In the genomic region with DNA sequence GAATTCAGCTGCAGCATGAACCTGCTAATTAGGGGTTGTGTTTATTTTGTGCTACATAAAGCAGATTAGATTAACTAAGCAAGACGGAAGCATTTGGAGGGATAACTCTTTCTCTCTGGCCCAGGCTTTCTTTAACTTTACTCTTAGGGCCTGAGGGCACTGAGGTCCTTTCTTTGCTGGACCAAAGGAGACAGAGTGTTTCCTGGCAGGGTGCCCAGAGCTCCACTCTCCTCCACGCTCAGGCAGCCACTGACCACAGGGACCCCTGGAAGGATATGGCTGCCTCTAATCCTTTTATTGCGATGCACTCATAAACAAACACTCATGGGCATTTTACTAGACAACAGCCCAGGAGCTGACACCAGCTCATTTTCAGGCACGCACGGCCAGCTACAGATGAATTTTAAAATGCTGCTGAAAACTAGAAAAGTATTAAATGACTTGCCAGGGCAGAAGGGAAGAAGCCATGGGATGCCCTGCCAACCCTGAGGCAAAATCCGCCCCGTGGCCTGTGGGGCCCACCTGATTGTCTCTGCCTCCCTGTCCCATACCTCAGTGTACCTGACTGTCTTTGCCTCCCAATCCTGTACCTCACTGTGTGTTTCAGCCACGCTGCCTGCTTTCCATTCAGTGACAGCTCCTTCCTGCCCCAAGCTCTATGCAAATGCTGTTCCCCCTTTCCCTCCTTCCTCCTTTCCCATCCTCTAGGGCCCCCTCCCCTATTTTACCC, we compare ENCODE assay signal across 17 cellular contexts.
A peak's percentile ranks its signal among the peaks of the same experiment; 100 is the strongest.
DNase-seq lines count a peak whose midpoint lies in the region; ATAC-seq and TF ChIP-seq lines count a peak whose summit lies in the region.
"Had no signal": no experiment of that assay in that cellular context is flagged by ENCODE, and none has a peak within 500 bp of the region (broad histone marks: within the 10 kb centered on the region; RNA-seq: fewer than 3 reads in every experiment).

No MANE protein-coding gene starts in this region.

- no peak for ATAC-seq in GM21825 (IDR thresholded peaks at IDR 0.05; ENCODE audit: unreplicated experiment)
- ATAC-seq: gastroesophageal sphincter had no signal

- H4K8ac ChIP-seq in mesenchymal stem cell (ENCODE audit: low read length): peak overlapping the region; percentile 1

- H2AFZ ChIP-seq in mesenchymal stem cell (ENCODE audit: low read depth, low read length): no peak overlapping the region

- no peak overlapping the region for H3K9ac ChIP-seq in mesenchymal stem cell (ENCODE audit: low read length)

- H2BK5ac ChIP-seq in mesenchymal stem cell (ENCODE audit: low read depth, low read length, poor library complexity, severe bottlenecking): no peak overlapping the region

- H3K36me3 ChIP-seq in BE2C (no peaks in the 10 kb centered on the region), HEK293 (ENCODE audit: control insufficient read depth in 2 of 2, insufficient read depth in 1 of 2, low read length in 2 of 2) (no peaks in the 10 kb centered on the region), mesenchymal stem cell (ENCODE audit: control insufficient read depth in 1 of 2, insufficient read depth in 2 of 2, low read depth in 1 of 2, low read length in 2 of 2) (no peaks in the 10 kb centered on the region)
- no peaks in the 10 kb centered on the region for H3K36me3 ChIP-seq in CD8-positive, alpha-beta memory T cell (ENCODE audit: insufficient read depth, low read length)
- H3K36me3 ChIP-seq: gastroesophageal sphincter, upper lobe of left lung had no signal

- H3K23ac ChIP-seq in mesenchymal stem cell (ENCODE audit: low read length in 2 of 2): no peak overlapping the region

- H3K27me3 Mint-ChIP-seq in CD8-positive, alpha-beta memory T cell: peaks cover 0 to 2% of the 10 kb centered on the region in 2 donors
- peaks cover 8% of the 10 kb centered on the region for H3K27me3 Mint-ChIP-seq in activated CD4-positive, alpha-beta memory T cell treated with anti-CD3 and anti-CD28 coated beads, Interleukin-2, amount 10 ng/mL, durations not matched to agents 7 days and 5 days
- H3K27me3 Mint-ChIP-seq: central memory CD8-positive, alpha-beta T cell had no signal

- peak overlapping the region in 1 of 2 experiments; percentile 22 for H3K4ac ChIP-seq in mesenchymal stem cell (ENCODE audit: low read depth in 1 of 2, low read length in 2 of 2)

- H3K9me3 Mint-ChIP-seq in CD8-positive, alpha-beta memory T cell: no peaks in the 10 kb centered on the region
- no peaks in the 10 kb centered on the region for H3K9me3 Mint-ChIP-seq in activated CD4-positive, alpha-beta memory T cell treated with anti-CD3 and anti-CD28 coated beads, Interleukin-2, amount 10 ng/mL, durations not matched to agents 7 days and 5 days
- H3K9me3 Mint-ChIP-seq: activated naive CD4-positive, alpha-beta T cell treated with anti-CD3 and anti-CD28 coated beads, Interleukin-2, amount 50 U/mL, for 24 hours; central memory CD8-positive, alpha-beta T cell; immature natural killer cell had no signal

- no peaks in the 10 kb centered on the region for H3K9me3 ChIP-seq in BE2C
- no peaks in the 10 kb centered on the region for H3K9me3 ChIP-seq in HEK293 (ENCODE audit: control insufficient read depth, insufficient read depth, low read depth, low read length)
- H3K9me3 ChIP-seq in mesenchymal stem cell (ENCODE audit: control insufficient read depth, low read length): no peaks in the 10 kb centered on the region
- H3K9me3 ChIP-seq in CD8-positive, alpha-beta memory T cell (ENCODE audit: low read length): no peaks in the 10 kb centered on the region
- H3K9me3 ChIP-seq: gastroesophageal sphincter, upper lobe of left lung had no signal

- no peak for TF ChIP-seq CTCF in BE2C (IDR thresholded peaks at IDR 0.05; ENCODE audit: low read depth, low read length)
- no peak for TF ChIP-seq CTCF in HEK293 (tag by site-specific recombination; IDR thresholded peaks at IDR 0.05)

- no peak overlapping the region for H3K4me2 ChIP-seq in mesenchymal stem cell (ENCODE audit: low read length, poor library complexity, severe bottlenecking)

- H3K4me3 Mint-ChIP-seq in CD8-positive, alpha-beta memory T cell: no peak overlapping the region
- H3K4me3 Mint-ChIP-seq in activated CD4-positive, alpha-beta memory T cell treated with anti-CD3 and anti-CD28 coated beads, Interleukin-2, amount 10 ng/mL, durations not matched to agents 7 days and 5 days: no peak overlapping the region
- H3K4me3 Mint-ChIP-seq: activated naive CD4-positive, alpha-beta T cell treated with anti-CD3 and anti-CD28 coated beads, Interleukin-2, amount 50 U/mL, for 24 hours; central memory CD8-positive, alpha-beta T cell; immature natural killer cell had no signal

- H3K27me3 ChIP-seq in BE2C (no peaks in the 10 kb centered on the region), mesenchymal stem cell (ENCODE audit: control insufficient read depth in 1 of 2, insufficient read depth in 1 of 2, low read length in 2 of 2) (peaks cover 0 to 65% of the 10 kb centered on the region in 2 experiments)
- H3K27me3 ChIP-seq in CD8-positive, alpha-beta memory T cell (ENCODE audit: insufficient read depth, low read length, poor library complexity, severe bottlenecking): no peaks in the 10 kb centered on the region
- H3K27me3 ChIP-seq: upper lobe of left lung had no signal

- H2BK15ac ChIP-seq in mesenchymal stem cell (ENCODE audit: low read depth, poor library complexity, severe bottlenecking): no peak overlapping the region

- H2BK120ac ChIP-seq in mesenchymal stem cell (ENCODE audit: low read depth, low read length): peak overlapping the region; percentile 8

- H3K4me3 ChIP-seq in BE2C (ENCODE audit: low read depth, low read length) (no peak overlapping the region), HEK293 (ENCODE audit: low read depth, low read length) (no peak overlapping the region), mesenchymal stem cell (ENCODE audit: insufficient read depth in 1 of 2, low read depth in 1 of 2, low read length in 2 of 2) (no peak overlapping the region)
- no peak overlapping the region for H3K4me3 ChIP-seq in CD8-positive, alpha-beta memory T cell (ENCODE audit: low read length)
- H3K4me3 ChIP-seq: gastroesophageal sphincter, upper lobe of left lung had no signal

- H3K4me1 ChIP-seq in BE2C (no peaks in the 10 kb centered on the region), HEK293 (ENCODE audit: control insufficient read depth, insufficient read depth, low read length) (peaks cover 9% of the 10 kb centered on the region), mesenchymal stem cell (ENCODE audit: control insufficient read depth, insufficient read depth, low read depth, low read length) (no peaks in the 10 kb centered on the region)
- H3K4me1 ChIP-seq in CD8-positive, alpha-beta memory T cell (ENCODE audit: insufficient read depth, low read length): no peaks in the 10 kb centered on the region
- H3K4me1 ChIP-seq: gastroesophageal sphincter, upper lobe of left lung had no signal

- H2AK5ac ChIP-seq in mesenchymal stem cell (ENCODE audit: low read length, severe bottlenecking): no peak overlapping the region

- H3K27ac ChIP-seq in HEK293 (ENCODE audit: extremely low read depth, low read depth, low read length) (peak overlapping the region; percentile 43), mesenchymal stem cell (ENCODE audit: low read length, poor library complexity, severe bottlenecking) (no peak overlapping the region)
- H3K27ac ChIP-seq in CD8-positive, alpha-beta memory T cell (ENCODE audit: low read depth, low read length): no peak overlapping the region
- H3K27ac ChIP-seq: gastroesophageal sphincter, upper lobe of left lung had no signal

- H4K91ac ChIP-seq in mesenchymal stem cell (ENCODE audit: low read length): peak overlapping the region; percentile 14

- H2BK12ac ChIP-seq in mesenchymal stem cell (ENCODE audit: low read length in 2 of 2): peak overlapping the region; percentile 2 to 94

- H3K79me1 ChIP-seq in mesenchymal stem cell (replicated peaks; ENCODE audit: low read length, poor library complexity, severe bottlenecking): no peaks in the 10 kb centered on the region

- no peaks in the 10 kb centered on the region for H3K4me1 Mint-ChIP-seq in CD8-positive, alpha-beta memory T cell
- H3K4me1 Mint-ChIP-seq in activated CD4-positive, alpha-beta memory T cell treated with anti-CD3 and anti-CD28 coated beads, Interleukin-2, amount 10 ng/mL, durations not matched to agents 7 days and 5 days: no peaks in the 10 kb centered on the region
- H3K4me1 Mint-ChIP-seq: activated naive CD4-positive, alpha-beta T cell treated with anti-CD3 and anti-CD28 coated beads, Interleukin-2, amount 50 U/mL, for 24 hours; central memory CD8-positive, alpha-beta T cell; immature natural killer cell had no signal

- DNase-seq in BE2C (peak; percentile 7), amniotic epithelial cell (ENCODE audit: low read depth) (peak; percentile 7), mesenchymal stem cell (peak; percentile 77)
- no peak for DNase-seq in activated naive CD4-positive, alpha-beta T cell (lab: John Stamatoyannopoulos, UW)
- DNase-seq in CD8-positive, alpha-beta memory T cell: no peak
- DNase-seq in activated CD4-positive, alpha-beta memory T cell treated with anti-CD3 and anti-CD28 coated beads, Interleukin-2, amount 10 ng/mL, durations not matched to agents 7 days and 5 days: no peak
- DNase-seq: activated CD8-positive, alpha-beta memory T cell treated with anti-CD3 and anti-CD28 coated beads, Interleukin-2, amount 50 U/mL, for 48 hours; immature natural killer cell; KBM-7; NK-92 treated with Interleukin-12 subunit alpha and Interleukin-12 subunit beta, amount 100 ng/mL, for 24 hours; stimulated activated CD4-positive, alpha-beta T cell treated with anti-CD3 and anti-CD28 coated beads, Interleukin-4, amount 100 ng/mL, for 4 hours had no signal

- H3K36me3 Mint-ChIP-seq in CD8-positive, alpha-beta memory T cell: no peaks in the 10 kb centered on the region
- H3K36me3 Mint-ChIP-seq in activated CD4-positive, alpha-beta memory T cell treated with anti-CD3 and anti-CD28 coated beads, Interleukin-2, amount 10 ng/mL, durations not matched to agents 7 days and 5 days (ENCODE audit: low read depth): no peaks in the 10 kb centered on the region
- H3K36me3 Mint-ChIP-seq: activated naive CD4-positive, alpha-beta T cell treated with anti-CD3 and anti-CD28 coated beads, Interleukin-2, amount 50 U/mL, for 24 hours; immature natural killer cell had no signal

- POLR2A ChIA-PET in HEK293 (lab: Yijun Ruan, JAX): no interaction called here
- POLR2A ChIA-PET in CD8-positive, alpha-beta memory T cell (lab: Charles Lee): no interaction called here
- POLR2A ChIA-PET in activated CD4-positive, alpha-beta memory T cell treated with anti-CD3 and anti-CD28 coated beads, Interleukin-2, amount 10 ng/mL, durations not matched to agents 7 days and 5 days (lab: Charles Lee): no interaction called here

- H3K14ac ChIP-seq in mesenchymal stem cell (ENCODE audit: low read length in 2 of 2): peak overlapping the region in 1 of 2 experiments; percentile 96

- 36% methylated on average over 8 of the region's 8 CpGs for WGBS in mesenchymal stem cell

- H3K18ac ChIP-seq in mesenchymal stem cell (ENCODE audit: low read depth in 1 of 2, low read length in 2 of 2): peak overlapping the region in 1 of 2 experiments; percentile 80

- H3K27ac Mint-ChIP-seq in CD8-positive, alpha-beta memory T cell: peak overlapping the region in 1 of 8 donors; percentile 1
- no peak overlapping the region for H3K27ac Mint-ChIP-seq in activated CD4-positive, alpha-beta memory T cell treated with anti-CD3 and anti-CD28 coated beads, Interleukin-2, amount 10 ng/mL, durations not matched to agents 7 days and 5 days
- H3K27ac Mint-ChIP-seq: activated naive CD4-positive, alpha-beta T cell treated with anti-CD3 and anti-CD28 coated beads, Interleukin-2, amount 50 U/mL, for 24 hours; immature natural killer cell had no signal

- CTCF ChIA-PET in HEK293 (lab: Yijun Ruan, JAX): interaction anchor here (0.7 to 1.0 kb wide), 2 partner anchors 34 to 306 kb away, joined by 3 to 4 read pairs; no protein-coding TSS in a partner anchor
- CTCF ChIA-PET in CD8-positive, alpha-beta memory T cell (lab: Charles Lee): no interaction called here
- CTCF ChIA-PET in activated CD4-positive, alpha-beta memory T cell treated with anti-CD3 and anti-CD28 coated beads, Interleukin-2, amount 10 ng/mL, durations not matched to agents 7 days and 5 days (lab: Charles Lee): no interaction called here

Comparison
In these comparisons a context has a peak if more than half of its experiments do, and no peak if none do; other contexts are left out.
1. DNase-seq: peak in BE2C (single experiment), amniotic epithelial cell (single experiment) and mesenchymal stem cell (single experiment); none in activated naive CD4-positive, alpha-beta T cell (0 of 4), CD8-positive, alpha-beta memory T cell (0 of 5) and activated CD4-positive, alpha-beta memory T cell treated with anti-CD3 and anti-CD28 coated beads, Interleukin-2, amount 10 ng/mL, durations not matched to agents 7 days and 5 days (single experiment).